In the genomic region with DNA sequence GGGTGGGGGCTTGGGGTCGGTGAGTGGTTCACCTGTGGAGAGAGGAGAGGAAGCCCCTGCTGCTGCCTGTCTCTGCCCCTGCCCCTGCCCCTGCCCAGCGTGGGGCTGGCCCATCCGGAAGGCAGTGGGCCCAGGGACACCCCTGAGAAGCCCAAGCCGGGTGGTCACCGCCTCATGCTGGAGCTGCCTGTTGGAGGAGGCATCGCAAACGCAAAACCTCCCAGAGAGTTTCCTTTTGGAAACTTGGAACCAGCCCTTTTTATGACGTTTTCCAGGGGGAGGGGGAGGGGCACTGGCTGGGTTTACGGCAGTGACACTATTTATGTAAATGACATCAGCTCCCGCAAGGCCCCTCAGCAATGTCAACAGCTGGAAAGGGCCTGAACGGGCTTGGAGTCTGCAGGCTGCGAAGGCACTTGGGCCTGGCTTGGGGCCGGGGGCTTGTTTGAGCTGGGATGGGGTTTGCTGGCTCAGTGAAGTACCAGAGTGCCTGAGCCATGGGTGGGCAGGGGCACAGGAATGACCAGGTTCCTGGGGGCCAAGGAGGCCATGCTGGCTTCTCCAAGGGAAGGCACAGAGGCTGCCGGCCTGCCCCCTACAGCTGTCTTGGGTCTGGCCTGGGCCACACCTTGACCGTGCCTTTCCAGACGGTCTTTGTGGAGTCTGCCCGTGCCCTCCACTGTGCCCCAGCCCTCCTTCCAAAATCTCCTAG, we compare ENCODE assay signal across 8 cellular contexts.
DNase-seq lines count a peak whose midpoint lies in the region; ATAC-seq and TF ChIP-seq lines count a peak whose summit lies in the region.

No MANE protein-coding gene starts in this region.

- TF ChIP-seq CTCF in WTC11 (IDR thresholded peaks at IDR 0.05) (no peak), heart left ventricle (IDR thresholded peaks at IDR 0.05) (peak in 1 of 12 donors; percentile 6)

- H3K4me3 ChIP-seq in heart left ventricle = peak overlapping the region; percentile 19 to 81 (median 65)

- H3K27ac Mint-ChIP-seq in WTC11 = no peak overlapping the region

- peak; percentile 24 for ATAC-seq in WTC11
- peak; percentile 69 to 87 (median 79) for ATAC-seq in heart left ventricle
- no peak for ATAC-seq in activated CD4-positive, CD25-positive, alpha-beta regulatory T cell treated with anti-CD3 and anti-CD28 coated beads, Interleukin-2, amount 50 U/mL, for 24 hours
- ATAC-seq in GM19452 (IDR thresholded peaks at IDR 0.05; ENCODE audit: unreplicated experiment) = no peak

- 24 to 33% (median 27%) methylated on average over 12 to 17 of the region's 17 CpGs for WGBS in heart left ventricle, 4 donors

- no peaks in the 10 kb centered on the region for H3K36me3 Mint-ChIP-seq in WTC11

- no peaks in the 10 kb centered on the region for H3K9me3 Mint-ChIP-seq in WTC11

- peak overlapping the region; percentile 59 for H3K4me3 Mint-ChIP-seq in WTC11

- peaks cover 17% of the 10 kb centered on the region for H3K27me3 Mint-ChIP-seq in WTC11 (ENCODE audit: low read depth)

- POLR2A ChIA-PET in WTC11 (lab: Charles Lee) = interaction anchor here (0.6 kb wide), 1 partner anchor 159 kb away, joined by 4 read pairs; no protein-coding TSS in a partner anchor

- peaks cover 10 to 47% (median 33%) of the 10 kb centered on the region in 12 donors for H3K4me1 ChIP-seq in heart left ventricle

- intact Hi-C loops in heart left ventricle (cut with DNase I) = loop anchor here in 1 of 10 donors (2.0 to 5.0 kb wide), 2 partner anchors 51 to 220 kb away; a partner anchor contains a TSS

- peak; percentile 29 for DNase-seq in EL
- peak; percentile 65 for DNase-seq in WTC11 (ENCODE audit: low spot score)
- DNase-seq in heart left ventricle = peak; percentile 79 to 92 (median 90)
- peak; percentile 45 for DNase-seq in pons (ENCODE audit: low spot score)
- DNase-seq in T-helper 2 cell = no peak
- no peak for DNase-seq in GF-D8 (lab: John Stamatoyannopoulos, UW)

- TF ChIP-seq POLR2A in heart left ventricle (IDR thresholded peaks at IDR 0.05) = peak in 1 of 2 donors; percentile 27

- peaks cover 45% of the 10 kb centered on the region for H3K4me1 Mint-ChIP-seq in WTC11

- H3K36me3 ChIP-seq in heart left ventricle = no peaks in the 10 kb centered on the region

- CTCF ChIA-PET in WTC11 (lab: Charles Lee) = interaction anchor here (0.7 to 2.0 kb wide), 7 partner anchors 9 to 314 kb away, joined by 3 to 6 read pairs (median 3); no protein-coding TSS in a partner anchor

- no peaks in the 10 kb centered on the region for H3K27me3 ChIP-seq in heart left ventricle

- H3K27ac ChIP-seq in heart left ventricle = peak overlapping the region; percentile 91 to 100 (median 96)

- H3K9me3 ChIP-seq in heart left ventricle = peaks cover 0 to 3% (median 0%) of the 10 kb centered on the region in 12 donors

TF ChIP-seq in WTC11, 78 proteins besides CTCF, POLR2A, EP300 and RAD21:
- TF ChIP-seq RELA (CRISPR knock-in tag; IDR thresholded peaks at IDR 0.05; ENCODE audit: borderline replicate concordance) (0 out of 2 replicates have a peak, but pooled peaks have one; percentile 33), FOXK1 (CRISPR knock-in tag; IDR thresholded peaks at IDR 0.05) (no peak), ESRRA (CRISPR knock-in tag; IDR thresholded peaks at IDR 0.05; ENCODE audit: borderline replicate concordance) (no peak), NR1H2 (CRISPR knock-in tag; IDR thresholded peaks at IDR 0.05) (no peak)
- TF ChIP-seq, protein P1, sequence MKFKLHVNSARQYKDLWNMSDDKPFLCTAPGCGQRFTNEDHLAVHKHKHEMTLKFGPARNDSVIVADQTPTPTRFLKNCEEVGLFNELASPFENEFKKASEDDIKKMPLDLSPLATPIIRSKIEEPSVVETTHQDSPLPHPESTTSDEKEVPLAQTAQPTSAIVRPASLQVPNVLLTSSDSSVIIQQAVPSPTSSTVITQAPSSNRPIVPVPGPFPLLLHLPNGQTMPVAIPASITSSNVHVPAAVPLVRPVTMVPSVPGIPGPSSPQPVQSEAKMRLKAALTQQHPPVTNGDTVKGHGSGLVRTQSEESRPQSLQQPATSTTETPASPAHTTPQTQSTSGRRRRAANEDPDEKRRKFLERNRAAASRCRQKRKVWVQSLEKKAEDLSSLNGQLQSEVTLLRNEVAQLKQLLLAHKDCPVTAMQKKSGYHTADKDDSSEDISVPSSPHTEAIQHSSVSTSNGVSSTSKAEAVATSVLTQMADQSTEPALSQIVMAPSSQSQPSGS (CRISPR knock-in tag; IDR thresholded peaks at IDR 0.05; ENCODE audit: borderline replicate concordance, low read depth) = no peak
TF ChIP-seq in WTC11: peak in this region for 1.

Comparison
In these comparisons a context has a peak if more than half of its experiments do, and no peak if none do; other contexts are left out.
1. DNase-seq: peak in EL (single experiment), WTC11 (single experiment), heart left ventricle (5 of 5) and pons (single experiment); none in T-helper 2 cell (0 of 5) and GF-D8 (single experiment).
2. ATAC-seq: peak in WTC11 (single experiment) and heart left ventricle (4 of 4); none in activated CD4-positive, CD25-positive, alpha-beta regulatory T cell treated with anti-CD3 and anti-CD28 coated beads, Interleukin-2, amount 50 U/mL, for 24 hours (0 of 2) and GM19452 (single experiment).